ENCODE assay signal across 25 cellular contexts in the genomic region with DNA sequence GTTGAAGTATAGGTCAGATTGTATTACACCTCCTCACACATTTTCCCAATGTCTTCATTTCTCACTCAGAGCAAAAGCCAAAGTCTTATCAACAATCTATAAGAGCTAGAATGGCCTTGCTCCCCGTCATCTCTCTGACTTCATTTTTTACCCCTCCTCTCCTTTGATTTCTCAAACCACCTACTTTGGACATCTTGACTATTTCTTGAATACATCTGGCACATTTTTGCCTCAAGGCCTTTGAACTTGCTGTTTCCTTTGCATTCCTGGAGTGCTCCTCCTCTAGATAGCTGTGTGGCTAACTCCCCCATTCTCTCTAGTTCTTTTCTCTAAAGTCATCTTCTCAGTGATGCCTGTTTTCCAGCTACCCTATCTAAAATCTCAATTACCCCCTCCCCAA. TPM values are rescaled to one million over a fixed set of nuclear protein-coding genes. Genes with fewer than 3 reads are reported as not detected.
"Had no signal": no experiment of that assay in that cellular context is flagged by ENCODE, and none has a peak within 500 bp of the region (broad histone marks: within the 10 kb centered on the region; RNA-seq: fewer than 3 reads in every experiment).

No MANE protein-coding gene starts in this region.

- H3K36me3 ChIP-seq: brain microvascular endothelial cell, gastrocnemius medialis, left lung, suprapubic skin had no signal

- H3K27ac ChIP-seq: brain microvascular endothelial cell, coronary artery, gastrocnemius medialis, left lung, suprapubic skin had no signal

- H3K4me1 ChIP-seq: gastrocnemius medialis, left lung, suprapubic skin had no signal

- ATAC-seq: activated CD8-positive, alpha-beta T cell treated with anti-CD3 and anti-CD28 coated beads, Interleukin-2, amount 10 ng/mL, durations not matched to agents 7 days and 5 days; gastrocnemius medialis; left lung; mucosa of descending colon had no signal

- H3K27me3 ChIP-seq: brain microvascular endothelial cell, gastrocnemius medialis, left lung, suprapubic skin had no signal

- H3K4me3 ChIP-seq: coronary artery, gastrocnemius medialis, left lung, mucosa of descending colon, suprapubic skin had no signal

- H3K9me3 ChIP-seq: gastrocnemius medialis, left lung, mucosa of descending colon, suprapubic skin had no signal

- DNase-seq: activated CD4-positive, alpha-beta T cell treated with anti-CD3 and anti-CD28 coated beads for 48 hours; activated CD4-positive, CD25-positive, alpha-beta regulatory T cell; activated CD8-positive, alpha-beta T cell treated with anti-CD3 and anti-CD28 coated beads, Interleukin-2, amount 10 ng/mL, durations not matched to agents 7 days and 5 days; activated naive CD4-positive, alpha-beta T cell treated with Interleukin-2 at 50 U/mL for 16 hours; activated naive CD8-positive, alpha-beta T cell treated with anti-CD3 and anti-CD28 coated beads, Interleukin-2, amount 10 ng/mL, durations not matched to agents 7 days and 5 days; activated T-cell treated with anti-CD3 and anti-CD28 coated beads, Interleukin-2, amount 50 U/mL, for 24 hours; anterior cingulate cortex; brain microvascular endothelial cell; gastrocnemius medialis; head of caudate nucleus; left lung; mammary epithelial cell; mucosa of descending colon; naive B cell; stimulated activated CD4-positive, alpha-beta T cell treated with anti-CD3 and anti-CD28 coated beads, Interleukin-2, amount 100 ng/mL, for 24 hours; stimulated activated naive CD4-positive, alpha-beta T cell treated with Interleukin-2 at 50 U/mL for 16 hours; T1000 had no signal

RNA-seq across cellular contexts. Expression of gene XCL2, which starts 7.2 kb away (rescaled TPM):
- total RNA-seq: epithelial cell of proximal tubule, fibroblast of lung, kidney epithelial cell, mammary epithelial cell, neural crest cell, progenitor cell of endocrine pancreas, skeletal muscle tissue, suprapubic skin had no signal
- polyA plus RNA-seq: fibroblast of lung, mammary epithelial cell had no signal

RNA-seq across cellular contexts. Expression of gene XCL1, which starts 25.4 kb away (rescaled TPM):
- total RNA-seq: epithelial cell of proximal tubule, fibroblast of lung, gastrocnemius medialis, kidney epithelial cell, mammary epithelial cell, neural crest cell, skeletal muscle tissue, suprapubic skin had no signal
- polyA plus RNA-seq: fibroblast of lung, mammary epithelial cell had no signal
